ENCODE assay signal across 22 cellular contexts in genomic region chr12:94198469-94198868, GRCh38. TPM values are rescaled to one million over a fixed set of nuclear protein-coding genes. Genes with fewer than 3 reads are reported as not detected.
DNase-seq lines count a peak whose midpoint lies in the region; ATAC-seq, FAIRE-seq and TF ChIP-seq lines count a peak whose summit lies in the region.
"Had no signal": no experiment of that assay in that cellular context is flagged by ENCODE, and none has a peak within 500 bp of the region (broad histone marks: within the 10 kb centered on the region; RNA-seq: fewer than 3 reads in every experiment).

No MANE protein-coding gene starts in this region.

- no peaks in the 10 kb centered on the region for H3K79me1 ChIP-seq in H1 (ENCODE audit: low read depth, low read length)

- no peak for TF ChIP-seq POLR2A in H1 (IDR thresholded peaks at IDR 0.05; ENCODE audit: control extremely low read depth in 1 of 2, low read depth in 2 of 2, low read length in 2 of 2)

- H2AFZ ChIP-seq in DND-41 (ENCODE audit: low read depth, low read length) (no peak overlapping the region), H1 (ENCODE audit: low read length) (no peak overlapping the region)

- TF ChIP-seq CTCF in 22Rv1 (IDR thresholded peaks at IDR 0.05), result peak; percentile 26; the same call in 1 of the 2 replicates
- peak; percentile 1 for TF ChIP-seq CTCF in DND-41 (IDR thresholded peaks at IDR 0.05; ENCODE audit: borderline replicate concordance, extremely low read depth, low read length, poor library complexity, severe bottlenecking)
- peak; percentile 18 to 31 (median 28) for TF ChIP-seq CTCF in H1 (IDR thresholded peaks at IDR 0.05; ENCODE audit: control extremely low read depth in 1 of 3, insufficient read depth in 1 of 3, low read depth in 1 of 3, low read length in 3 of 3)
- TF ChIP-seq CTCF in neutrophil (IDR thresholded peaks at IDR 0.05), result no peak

- FAIRE-seq in H1 (lab: Jason Lieb, UNC), result no peak
- FAIRE-seq: GM12878, H54 had no signal

- H2BK20ac ChIP-seq in H1 (ENCODE audit: low read length), result no peak overlapping the region

- CTCF ChIA-PET in H1 (lab: Charles Lee; ENCODE audit: partially characterized antibody), result interaction anchor here (0.6 to 4.5 kb wide), 24 partner anchors 9 to 662 kb away, joined by 3 to 18 read pairs (median 4); no protein-coding TSS in a partner anchor

- H3K9me3 Mint-ChIP-seq in effector memory CD8-positive, alpha-beta T cell, result no peaks in the 10 kb centered on the region
- H3K9me3 Mint-ChIP-seq: CD8-positive, alpha-beta T cell had no signal

- no peak overlapping the region for H3K4ac ChIP-seq in H1 (replicated peaks; ENCODE audit: insufficient read length, low read depth, low read length)

- no peak overlapping the region for H3K4me2 ChIP-seq in DND-41 (ENCODE audit: insufficient read depth, low read length)
- no peak overlapping the region for H3K4me2 ChIP-seq in H1 (ENCODE audit: insufficient read depth in 1 of 2, low read depth in 2 of 2, low read length in 2 of 2)

- TF ChIP-seq EP300 in H1 (IDR thresholded peaks at IDR 0.05; ENCODE audit: borderline replicate concordance in 1 of 2, low read depth in 2 of 2, low read length in 2 of 2), result no peak

- H3K9ac ChIP-seq in DND-41 (ENCODE audit: low read depth, low read length) (no peak overlapping the region), H1 (replicated peaks in 1 of 4; ENCODE audit: extremely low read depth in 1 of 4, low read depth in 3 of 4, low read length in 3 of 4) (no peak overlapping the region)

- no peak overlapping the region for H4K5ac ChIP-seq in H1 (ENCODE audit: insufficient read length, low read depth, low read length)

- TF ChIP-seq RAD21 in H1 (IDR thresholded peaks at IDR 0.05 in 1 of 2, conservative IDR thresholded peaks at IDR 0.05 in 1 of 2; ENCODE audit: low read depth in 2 of 2, low read length in 2 of 2), result peak; percentile 21 to 42; a peak in 3 of 4 replicates

- H2BK120ac ChIP-seq in H1 (replicated peaks; ENCODE audit: low read depth, low read length), result no peak overlapping the region

- H4K91ac ChIP-seq in H1 (replicated peaks; ENCODE audit: insufficient read length, low read length), result no peak overlapping the region

- H4K20me1 ChIP-seq in DND-41 (ENCODE audit: insufficient read depth, low read length) (no peaks in the 10 kb centered on the region), H1 (replicated peaks in 1 of 2; ENCODE audit: control insufficient read depth in 1 of 2, insufficient read depth in 2 of 2, low read length in 2 of 2) (no peaks in the 10 kb centered on the region)

- no peak overlapping the region for H2BK5ac ChIP-seq in H1 (ENCODE audit: low read depth, low read length)

- ATAC-seq in DND-41 (ENCODE audit: insufficient read depth, low read depth), result no peak
- no peak for ATAC-seq in effector memory CD8-positive, alpha-beta T cell (replicated peaks)
- ATAC-seq: CD8-positive, alpha-beta T cell; GM12878 had no signal

- H3K4me1 ChIP-seq in DND-41 (ENCODE audit: insufficient read depth, low read length), result peaks cover 8% of the 10 kb centered on the region
- H3K4me1 ChIP-seq in H1 (replicated peaks in 1 of 4; ENCODE audit: control insufficient read depth in 3 of 4, insufficient read depth in 4 of 4, low read length in 3 of 4), result peaks cover 0 to 1% (median 0%) of the 10 kb centered on the region in 4 experiments; a peak in 1 of 7 replicates
- peaks cover 12 to 24% of the 10 kb centered on the region in 2 experiments for H3K4me1 ChIP-seq in neutrophil (ENCODE audit: control insufficient read depth in 1 of 2, insufficient read depth in 1 of 2, low read depth in 1 of 2, low read length in 1 of 2)
- H3K4me1 ChIP-seq: Caco-2, SJCRH30 had no signal

- H3K79me2 ChIP-seq in DND-41 (ENCODE audit: insufficient read depth, low read length) (no peaks in the 10 kb centered on the region), H1 (ENCODE audit: control insufficient read depth in 1 of 2, insufficient read depth in 2 of 2, low read length in 2 of 2) (no peaks in the 10 kb centered on the region)

- H2BK12ac ChIP-seq in H1 (ENCODE audit: low read depth, low read length), result no peak overlapping the region

- H3K18ac ChIP-seq in H1 (ENCODE audit: extremely low read depth, low read length), result 0 out of 2 replicates have a peak overlapping the region, but pooled peaks have one; percentile 44

- H3K36me3 Mint-ChIP-seq in effector memory CD8-positive, alpha-beta T cell (ENCODE audit: insufficient read depth), result no peaks in the 10 kb centered on the region

- H3K56ac ChIP-seq in H1 (replicated peaks; ENCODE audit: insufficient read length, low read depth, low read length), result no peak overlapping the region

- H3K27ac Mint-ChIP-seq in effector memory CD8-positive, alpha-beta T cell, result no peak overlapping the region
- H3K27ac Mint-ChIP-seq: CD8-positive, alpha-beta T cell had no signal

- 71% methylated on average over 5 of the region's 5 CpGs; no CpG with 5 or more reads in 1 of the 2 experiments for WGBS in H1 (ENCODE audit: extremely low coverage in 1 of 2, insufficient coverage in 1 of 2, insufficient read length in 1 of 2, insufficient replicate concordance in 2 of 2, low coverage in 1 of 2, low lambda C conversion rate in 2 of 2, missing lambda C conversion rate in 1 of 2), 2 experiments

- no peak overlapping the region for H3K4me3 Mint-ChIP-seq in effector memory CD8-positive, alpha-beta T cell
- H3K4me3 Mint-ChIP-seq: CD8-positive, alpha-beta T cell had no signal

- no peak overlapping the region for H3K27ac ChIP-seq in 22Rv1
- H3K27ac ChIP-seq in DND-41 (ENCODE audit: low read length), result no peak overlapping the region
- no peak overlapping the region for H3K27ac ChIP-seq in H1 (ENCODE audit: low read depth, low read length)
- H3K27ac ChIP-seq in neutrophil, result peak overlapping the region; percentile 38
- H3K27ac ChIP-seq: SJCRH30 had no signal

- H3K27me3 Mint-ChIP-seq in effector memory CD8-positive, alpha-beta T cell, result no peaks in the 10 kb centered on the region

- H3K36me3 ChIP-seq in DND-41 (ENCODE audit: insufficient read depth, low read length) (no peaks in the 10 kb centered on the region), H1 (ENCODE audit: control insufficient read depth in 2 of 4, insufficient read depth in 4 of 4, low read length in 3 of 4) (no peaks in the 10 kb centered on the region), neutrophil (peaks cover 94% of the 10 kb centered on the region)
- H3K36me3 ChIP-seq: SJCRH30 had no signal

- H3K9me3 ChIP-seq in DND-41 (ENCODE audit: insufficient read depth, low read length, severe bottlenecking), result no peaks in the 10 kb centered on the region
- H3K9me3 ChIP-seq in H1 (ENCODE audit: insufficient read depth in 2 of 2, low read depth in 1 of 2, low read length in 1 of 2), result no peaks in the 10 kb centered on the region
- H3K9me3 ChIP-seq in neutrophil, result no peaks in the 10 kb centered on the region
- H3K9me3 ChIP-seq: Caco-2, SJCRH30 had no signal

- H3K23me2 ChIP-seq in H1 (ENCODE audit: low read depth, low read length), result no peaks in the 10 kb centered on the region

- no peak overlapping the region for H3K23ac ChIP-seq in H1 (ENCODE audit: insufficient read length)

- DNase-seq in DND-41 (no peak), H1 (ENCODE audit: low read depth in 1 of 2, low spot score in 2 of 2) (no peak), SW 1271 (lab: John Stamatoyannopoulos, UW) (no peak)
- DNase-seq in effector memory CD8-positive, alpha-beta T cell, result no peak
- DNase-seq in stimulated activated CD4-positive, alpha-beta T cell treated with anti-CD3 and anti-CD28 coated beads, Interleukin-15, amount 100 ng/mL, for 24 hours, result no peak
- DNase-seq: C1 segment of cervical spinal cord, EL, GDM1, Kasumi-1, NCI-H1105 treated with DMSO at 0.1 percent for 48 hours, NCI-H146, NCI-H1930, NCI-H2107, NCI-H524, NCI-H774, SJCRH30 had no signal

- H3K4me3 ChIP-seq in DND-41 (ENCODE audit: low read depth in 1 of 2, low read length in 2 of 2) (no peak overlapping the region), H1 (ENCODE audit: extremely low read depth in 1 of 4, insufficient read depth in 2 of 4, low read depth in 3 of 4, low read length in 4 of 4) (no peak overlapping the region), neutrophil (ENCODE audit: low read depth in 1 of 2, low read length in 1 of 2) (no peak overlapping the region)
- H3K4me3 ChIP-seq: GM12878, SJCRH30 had no signal

- POLR2A ChIA-PET in H1 (lab: Charles Lee; ENCODE audit: partially characterized antibody), result no interaction called here

- no peak overlapping the region for H3K14ac ChIP-seq in H1 (ENCODE audit: insufficient read length)

- H3K27me3 ChIP-seq in DND-41 (ENCODE audit: insufficient read depth, low read length, poor library complexity) (no peaks in the 10 kb centered on the region), H1 (replicated peaks in 1 of 4; ENCODE audit: control insufficient read depth in 3 of 4, extremely low read depth in 1 of 4, insufficient read depth in 3 of 4, low read length in 3 of 4) (no peaks in the 10 kb centered on the region), neutrophil (no peaks in the 10 kb centered on the region)
- H3K27me3 ChIP-seq: SJCRH30 had no signal

- no peak overlapping the region for H2BK15ac ChIP-seq in H1 (ENCODE audit: low read length)

- peaks cover 13 to 14% of the 10 kb centered on the region in 2 donors for H3K4me1 Mint-ChIP-seq in effector memory CD8-positive, alpha-beta T cell (ENCODE audit: low read depth in 2 of 2)

- H4K8ac ChIP-seq in H1 (ENCODE audit: extremely low read depth, insufficient read depth, low read length), result no peak overlapping the region

- H2AK5ac ChIP-seq in H1 (ENCODE audit: low read depth, low read length), result no peak overlapping the region

TF ChIP-seq in H1, 55 proteins besides CTCF, POLR2A, EP300 and RAD21 (continues in another document):
- TF ChIP-seq ASH2L (IDR thresholded peaks at IDR 0.05; ENCODE audit: low read length) (no peak), SP4 (IDR thresholded peaks at IDR 0.05; ENCODE audit: low read length) (no peak), EGR1 (IDR thresholded peaks at IDR 0.05; ENCODE audit: borderline replicate concordance, low read depth, low read length) (no peak), CREB1 (IDR thresholded peaks at IDR 0.05) (no peak), USF2 (IDR thresholded peaks at IDR 0.05; ENCODE audit: low read length) (no peak)

RNA-seq across cellular contexts. Expression of gene PLXNC1, which starts 50.1 kb away (rescaled TPM):
- 1.3 and 2.0 TPM in 2 replicates for total RNA-seq in H1 (2021; fragmentation: NEBNext Ultra II Directional; extraction: Animal tissue kit (Norgen Biotek cat#: 25700))
- 0.83 and 0.86 TPM in 2 replicates for polyA plus RNA-seq in H1 (2011; rRNA removed)
- polyA plus RNA-seq in H1 (2011; cell fraction: cytosol; rRNA removed), result 0.80 TPM
- polyA plus RNA-seq in H1 (2011; cell fraction: nucleus; rRNA removed), result 1.4 TPM
- polyA plus RNA-seq in H1 (2012, experiment 1 of 2), result 1.6 to 2.5 TPM (median 1.8 TPM) in 4 replicates
- polyA plus RNA-seq in H1 (2012, experiment 2 of 2), result 0.08 TPM
- polyA plus RNA-seq in H1 (2013, experiment 1 of 2), result 1.2 TPM
- 1.1 TPM for polyA plus RNA-seq in H1 (2013, experiment 2 of 2)
- polyA minus RNA-seq in H1 (2011; rRNA and poly(A)+ RNA removed), result 3.0 and 5.2 TPM in 2 replicates
- polyA minus RNA-seq in H1 (2011; cell fraction: cytosol; rRNA and poly(A)+ RNA removed), result 0.81 TPM
- 6.7 TPM for polyA minus RNA-seq in H1 (2011; cell fraction: nucleus; rRNA and poly(A)+ RNA removed)
